Comparison of ENCODE assay signal across 23 cellular contexts in the genomic region with DNA sequence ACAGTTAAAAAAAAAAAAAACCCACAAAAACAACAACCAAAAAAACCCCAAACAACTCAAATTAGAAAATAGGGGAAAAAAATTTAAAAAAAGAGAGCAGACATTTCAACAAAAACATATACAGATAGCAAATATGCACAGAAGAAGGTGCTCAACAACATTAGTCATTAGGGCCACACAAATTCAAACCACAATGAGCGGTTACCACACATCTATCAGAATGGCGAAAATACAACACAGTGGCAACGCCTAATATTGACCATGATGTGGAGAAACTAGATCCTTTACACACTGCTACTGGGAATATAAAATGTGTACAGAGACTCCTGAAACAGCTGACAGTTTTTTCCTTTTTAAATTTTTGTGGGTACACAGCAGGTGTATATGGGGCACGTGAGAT. TPM values are rescaled to one million over a fixed set of nuclear protein-coding genes. Genes with fewer than 3 reads are reported as not detected.
DNase-seq lines count a peak whose midpoint lies in the region; ATAC-seq, FAIRE-seq and TF ChIP-seq lines count a peak whose summit lies in the region.
"Had no signal": no experiment of that assay in that cellular context is flagged by ENCODE, and none has a peak within 500 bp of the region (broad histone marks: within the 10 kb centered on the region; RNA-seq: fewer than 3 reads in every experiment).

No MANE protein-coding gene starts in this region.

- H3K4me1 Mint-ChIP-seq in activated T-cell treated with anti-CD3 and anti-CD28 coated beads, Interleukin-2, amount 50 U/mL, for 24 hours (ENCODE audit: low read depth): peaks cover 30% of the 10 kb centered on the region
- H3K4me1 Mint-ChIP-seq in naive thymus-derived CD8-positive, alpha-beta T cell: peaks cover 4 to 47% (median 15%) of the 10 kb centered on the region in 4 donors
- H3K4me1 Mint-ChIP-seq: naive B cell; stimulated activated naive CD8-positive, alpha-beta T cell treated with anti-CD3 and anti-CD28 coated beads, Interleukin-15, amount 100 ng/mL, for 72 hours had no signal

- TF ChIP-seq CTCF in bronchial epithelial cell (IDR thresholded peaks at IDR 0.05; ENCODE audit: insufficient read depth, low read length, severe bottlenecking) (no peak), coronary artery (IDR thresholded peaks at IDR 0.05) (no peak)

- peaks cover 6% of the 10 kb centered on the region for H3K36me3 ChIP-seq in bronchial epithelial cell (ENCODE audit: control insufficient read depth, insufficient read depth, low read length)

- H3K36me3 Mint-ChIP-seq in activated T-cell treated with anti-CD3 and anti-CD28 coated beads, Interleukin-2, amount 50 U/mL, for 24 hours (ENCODE audit: low read depth): peaks cover 99% of the 10 kb centered on the region
- peaks cover 0 to 70% (median 27%) of the 10 kb centered on the region in 3 donors for H3K36me3 Mint-ChIP-seq in naive thymus-derived CD8-positive, alpha-beta T cell

- H3K4me3 ChIP-seq in bronchial epithelial cell (ENCODE audit: low read depth, low read length) (no peak overlapping the region), coronary artery (no peak overlapping the region)
- H3K4me3 ChIP-seq: SJCRH30 had no signal

- no peaks in the 10 kb centered on the region for H3K27me3 Mint-ChIP-seq in activated T-cell treated with anti-CD3 and anti-CD28 coated beads, Interleukin-2, amount 50 U/mL, for 24 hours
- H3K27me3 Mint-ChIP-seq in naive thymus-derived CD8-positive, alpha-beta T cell: no peaks in the 10 kb centered on the region
- H3K27me3 Mint-ChIP-seq: naive B cell; progenitor cell of endocrine pancreas; stimulated activated naive CD8-positive, alpha-beta T cell treated with anti-CD3 and anti-CD28 coated beads, Interleukin-15, amount 100 ng/mL, for 72 hours had no signal

- POLR2A ChIA-PET in naive thymus-derived CD8-positive, alpha-beta T cell (lab: Charles Lee): interaction anchor here (1.0 kb wide), 1 partner anchor 79 kb away, joined by 3 read pairs; no protein-coding TSS in a partner anchor

- no peaks in the 10 kb centered on the region for H3K27me3 ChIP-seq in bronchial epithelial cell (ENCODE audit: control insufficient read depth, insufficient read depth, low read length)
- H3K27me3 ChIP-seq: SJCRH30 had no signal

- FAIRE-seq in bronchial epithelial cell (lab: Jason Lieb, UNC): no peak
- FAIRE-seq: urothelium cell line had no signal

- H3K9me3 Mint-ChIP-seq in activated T-cell treated with anti-CD3 and anti-CD28 coated beads, Interleukin-2, amount 50 U/mL, for 24 hours: no peaks in the 10 kb centered on the region
- H3K9me3 Mint-ChIP-seq in naive thymus-derived CD8-positive, alpha-beta T cell: no peaks in the 10 kb centered on the region
- H3K9me3 Mint-ChIP-seq: naive B cell; stimulated activated naive CD8-positive, alpha-beta T cell treated with anti-CD3 and anti-CD28 coated beads, Interleukin-15, amount 100 ng/mL, for 72 hours had no signal

- no peak for ATAC-seq in naive thymus-derived CD8-positive, alpha-beta T cell
- ATAC-seq: HCT116; stimulated activated naive CD8-positive, alpha-beta T cell treated with anti-CD3 and anti-CD28 coated beads, Interleukin-15, amount 100 ng/mL, for 72 hours had no signal

- no peak for DNase-seq in activated T-cell treated with anti-CD3 and anti-CD28 coated beads, Interleukin-2, amount 50 U/mL, for 24 hours
- DNase-seq in activated T-cell treated with anti-CD3 and anti-CD28 coated beads, Interleukin-2, amount 50 U/mL, for 1 hour: no peak
- DNase-seq in MV-4-11 (lab: John Stamatoyannopoulos, UW): peak; percentile 8
- DNase-seq in bronchial epithelial cell (ENCODE audit: low read depth): peak; percentile 78
- no peak for DNase-seq in naive thymus-derived CD8-positive, alpha-beta T cell
- DNase-seq in NCI-H226: no peak
- DNase-seq in NCI-H446 treated with DMSO at 0.1 percent for 48 hours (lab: John Stamatoyannopoulos, UW): no peak
- no peak for DNase-seq in coronary artery (ENCODE audit: low spot score)
- DNase-seq: activated CD4-positive, alpha-beta T cell treated with anti-CD3 and anti-CD28 coated beads, Interleukin-2, amount 50 U/mL, for 4 hours; activated gamma-delta T cell; Caco-2; effector CD8-positive, alpha-beta T cell; foreskin fibroblast; IMR-90; left ventricle myocardium superior; naive B cell; NCI-H1417; SJCRH30; stimulated activated naive CD8-positive, alpha-beta T cell treated with anti-CD3 and anti-CD28 coated beads, Interleukin-15, amount 100 ng/mL, for 72 hours had no signal

- H3K4me3 Mint-ChIP-seq in activated T-cell treated with anti-CD3 and anti-CD28 coated beads, Interleukin-2, amount 50 U/mL, for 24 hours: peak overlapping the region; percentile 31
- H3K4me3 Mint-ChIP-seq in naive thymus-derived CD8-positive, alpha-beta T cell: peak overlapping the region in 4 of 10 donors; percentile 27 to 85 (median 58)
- H3K4me3 Mint-ChIP-seq: naive B cell; stimulated activated naive CD8-positive, alpha-beta T cell treated with anti-CD3 and anti-CD28 coated beads, Interleukin-15, amount 100 ng/mL, for 72 hours had no signal

- H3K27ac ChIP-seq in coronary artery: no peak overlapping the region
- H3K27ac ChIP-seq: SJCRH30 had no signal

- H3K27ac Mint-ChIP-seq in activated T-cell treated with anti-CD3 and anti-CD28 coated beads, Interleukin-2, amount 50 U/mL, for 24 hours: peak overlapping the region; percentile 76
- H3K27ac Mint-ChIP-seq in naive thymus-derived CD8-positive, alpha-beta T cell: peak overlapping the region in 9 of 10 donors; percentile 34 to 97 (median 82)
- H3K27ac Mint-ChIP-seq: naive B cell, progenitor cell of endocrine pancreas had no signal

RNA-seq across cellular contexts. Expression of a gene that starts 19.4 kb away (rescaled TPM):
- 18.3 and 25.3 TPM in 2 replicates for total RNA-seq in bronchial epithelial cell
- 10 to 100 TPM; 35.7 to 36.6 TPM for total RNA-seq in naive thymus-derived CD8-positive, alpha-beta T cell
- polyA plus RNA-seq in naive thymus-derived CD8-positive, alpha-beta T cell: 10 to 100 TPM; 32.2 to 65.8 (median 35.6) TPM

RNA-seq across cellular contexts. Expression of a gene that starts 19.5 kb away (rescaled TPM):
- 3.1 and 3.9 TPM in 2 replicates for total RNA-seq in bronchial epithelial cell
- 10 to 100 TPM; 12.0 to 13.1 TPM for total RNA-seq in naive thymus-derived CD8-positive, alpha-beta T cell
- polyA plus RNA-seq in naive thymus-derived CD8-positive, alpha-beta T cell: 1 to 10 TPM; 3.2 to 4.5 (median 3.9) TPM

RNA-seq across cellular contexts. Expression of a gene that starts 22.5 kb away (rescaled TPM):
- total RNA-seq in bronchial epithelial cell: 20.0 and 29.4 TPM in 2 replicates
- total RNA-seq in naive thymus-derived CD8-positive, alpha-beta T cell: 10 to 100 TPM; 20.9 to 26.1 TPM
- polyA plus RNA-seq in naive thymus-derived CD8-positive, alpha-beta T cell: 10 to 100 TPM; 35.2 to 43.0 (median 38.4) TPM

RNA-seq across cellular contexts. Expression of a gene that starts 43.8 kb away (rescaled TPM):
- not detected in 2 replicates for total RNA-seq in bronchial epithelial cell
- not detected for total RNA-seq in naive thymus-derived CD8-positive, alpha-beta T cell
- polyA plus RNA-seq in naive thymus-derived CD8-positive, alpha-beta T cell: not detected
- total RNA-seq: Caco-2, IMR-90, left ventricle myocardium superior, progenitor cell of endocrine pancreas, SJCRH30 had no signal
- polyA plus RNA-seq: AG04450, IMR-90 had no signal

Comparison
In these comparisons a context has a peak if more than half of its experiments do, and no peak if none do; other contexts are left out.
1. DNase-seq: peak in MV-4-11 (single experiment) and bronchial epithelial cell (single experiment); none in activated T-cell treated with anti-CD3 and anti-CD28 coated beads, Interleukin-2, amount 50 U/mL, for 24 hours (single experiment), activated T-cell treated with anti-CD3 and anti-CD28 coated beads, Interleukin-2, amount 50 U/mL, for 1 hour (single experiment), naive thymus-derived CD8-positive, alpha-beta T cell (0 of 10), NCI-H226 (single experiment), NCI-H446 treated with DMSO at 0.1 percent for 48 hours (single experiment) and coronary artery (single experiment).